In the genomic region with DNA sequence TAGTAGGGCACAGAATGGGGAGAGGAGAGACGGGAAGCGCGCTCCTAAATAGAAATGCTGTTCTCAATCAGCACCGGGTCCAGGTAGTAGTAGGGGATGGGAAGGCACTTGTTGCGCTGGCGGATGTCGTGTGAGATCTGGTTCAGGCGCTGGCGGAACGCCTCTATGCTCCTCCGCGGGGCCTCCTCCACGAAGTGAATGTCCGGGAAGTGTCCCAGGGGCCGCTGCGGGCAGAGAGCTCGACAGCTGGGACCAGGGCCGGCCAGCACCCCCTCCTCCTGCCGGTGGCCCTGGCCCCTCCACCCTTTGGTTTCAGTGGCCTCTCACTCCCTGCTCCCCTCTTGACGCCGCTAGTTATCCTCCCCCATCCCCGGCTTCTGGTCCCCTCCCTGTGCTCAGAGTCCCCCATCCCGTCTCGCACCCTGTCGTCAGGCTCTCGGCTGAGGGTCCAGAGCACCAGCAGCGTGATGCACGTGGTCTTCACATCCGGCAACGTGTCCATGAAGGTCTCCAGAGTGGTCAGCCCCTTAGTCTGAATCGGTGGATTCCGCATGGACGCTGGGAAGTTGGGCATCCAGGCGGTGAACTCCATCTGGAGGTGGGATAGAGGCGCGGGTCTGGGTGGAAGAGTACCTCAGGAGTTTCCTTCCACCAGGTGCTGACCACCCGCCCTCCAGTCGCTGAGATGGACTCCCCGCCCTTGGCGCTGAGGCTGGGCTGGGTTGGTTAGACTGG, we compare ENCODE assay signal across 9 cellular contexts. TPM values are rescaled to one million over a fixed set of nuclear protein-coding genes. Genes with fewer than 3 reads are reported as not detected.
DNase-seq lines count a peak whose midpoint lies in the region; ATAC-seq and TF ChIP-seq lines count a peak whose summit lies in the region.
"Had no signal": no experiment of that assay in that cellular context is flagged by ENCODE, and none has a peak within 500 bp of the region (broad histone marks: within the 10 kb centered on the region; RNA-seq: fewer than 3 reads in every experiment).

No MANE protein-coding gene starts in this region.

- H3K4me3 ChIP-seq in HUES48 (ENCODE audit: low read depth, low read length) (peak overlapping the region; percentile 59), uterus (no peak overlapping the region)

- H3K27me3 ChIP-seq in HUES48 (ENCODE audit: control insufficient read depth, insufficient read depth, low read length) (peaks cover 94% of the 10 kb centered on the region), uterus (peaks cover 19 to 32% of the 10 kb centered on the region in 2 donors)

- POLR2A ChIA-PET in activated CD8-positive, alpha-beta T cell treated with anti-CD3 and anti-CD28 coated beads, Interleukin-2, amount 10 ng/mL, durations not matched to agents 7 days and 5 days (lab: Charles Lee), result interaction anchor here (2.1 kb wide), 1 partner anchor 101 kb away, joined by 15 read pairs; no protein-coding TSS in a partner anchor

- ATAC-seq in activated CD8-positive, alpha-beta T cell treated with anti-CD3 and anti-CD28 coated beads, Interleukin-2, amount 10 ng/mL, durations not matched to agents 7 days and 5 days, result peak; percentile 37
- ATAC-seq in left cardiac atrium (peak; percentile 15 to 41), sciatic nerve (peak; percentile 11), GM19324 (IDR thresholded peaks at IDR 0.05; ENCODE audit: low FRiP score, unreplicated experiment) (no peak), HG03159 (IDR thresholded peaks at IDR 0.05; ENCODE audit: unreplicated experiment) (no peak)

- H3K27ac Mint-ChIP-seq in activated CD8-positive, alpha-beta T cell treated with anti-CD3 and anti-CD28 coated beads, Interleukin-2, amount 10 ng/mL, durations not matched to agents 7 days and 5 days, result no peak overlapping the region

- CTCF ChIA-PET in activated CD8-positive, alpha-beta T cell treated with anti-CD3 and anti-CD28 coated beads, Interleukin-2, amount 10 ng/mL, durations not matched to agents 7 days and 5 days (lab: Charles Lee), result interaction anchor here (1.0 to 12.0 kb wide), 28 partner anchors 11 to 367 kb away, joined by 3 to 319 read pairs (median 6); partner anchors contain the start of genes ALOXE3, HES7 and SLC25A35

- peak overlapping the region; percentile 25 for H3K4me3 Mint-ChIP-seq in activated CD8-positive, alpha-beta T cell treated with anti-CD3 and anti-CD28 coated beads, Interleukin-2, amount 10 ng/mL, durations not matched to agents 7 days and 5 days

- H3K27ac ChIP-seq in HUES48 (ENCODE audit: low read depth, low read length), result no peak overlapping the region
- no peak overlapping the region for H3K27ac ChIP-seq in uterus

- no peak overlapping the region for H3K9ac ChIP-seq in HUES48 (ENCODE audit: low read depth, low read length)

- intact Hi-C loops in left cardiac atrium (cut with DNase I), result no loop called here
- intact Hi-C loops in sciatic nerve (cut with DNase I), result no loop called here
- intact Hi-C loops in uterus (cut with DNase I; ENCODE audit: low total_unique reads), result loop anchor here (10.0 kb wide), 1 partner anchor 232 kb away; no protein-coding TSS in a partner anchor

- peak; percentile 47 for DNase-seq in activated CD8-positive, alpha-beta T cell treated with anti-CD3 and anti-CD28 coated beads, Interleukin-2, amount 10 ng/mL, durations not matched to agents 7 days and 5 days
- peak; percentile 47 for DNase-seq in left cardiac atrium
- DNase-seq in sciatic nerve (ENCODE audit: low spot score), result no peak
- DNase-seq in GM10266 (ENCODE audit: extremely low spot score), result no peak
- DNase-seq in uterus, result no peak

- peaks cover 22% of the 10 kb centered on the region for H3K4me1 Mint-ChIP-seq in activated CD8-positive, alpha-beta T cell treated with anti-CD3 and anti-CD28 coated beads, Interleukin-2, amount 10 ng/mL, durations not matched to agents 7 days and 5 days (ENCODE audit: low read depth)

- no peak for TF ChIP-seq POLR2A in uterus (IDR thresholded peaks at IDR 0.05)

- TF ChIP-seq CTCF in GM10266 (IDR thresholded peaks at IDR 0.05; ENCODE audit: control insufficient read depth, insufficient read depth, low read depth, missing control alignments) (no peak), uterus (IDR thresholded peaks at IDR 0.05) (no peak)

- H3K9me3 ChIP-seq in HUES48 (ENCODE audit: control insufficient read depth, insufficient read depth, low read length), result no peaks in the 10 kb centered on the region
- no peaks in the 10 kb centered on the region for H3K9me3 ChIP-seq in uterus

- no peaks in the 10 kb centered on the region for H3K36me3 Mint-ChIP-seq in activated CD8-positive, alpha-beta T cell treated with anti-CD3 and anti-CD28 coated beads, Interleukin-2, amount 10 ng/mL, durations not matched to agents 7 days and 5 days (ENCODE audit: low read depth)

- H3K36me3 ChIP-seq in HUES48 (ENCODE audit: control insufficient read depth, insufficient read depth, low read length), result no peaks in the 10 kb centered on the region
- H3K36me3 ChIP-seq in uterus, result no peaks in the 10 kb centered on the region

- H3K27me3 Mint-ChIP-seq in activated CD8-positive, alpha-beta T cell treated with anti-CD3 and anti-CD28 coated beads, Interleukin-2, amount 10 ng/mL, durations not matched to agents 7 days and 5 days (ENCODE audit: low read depth), result peaks cover 52% of the 10 kb centered on the region

- H3K4me1 ChIP-seq in HUES48 (ENCODE audit: control insufficient read depth, insufficient read depth, low read length) (peaks cover 11% of the 10 kb centered on the region), uterus (no peaks in the 10 kb centered on the region)

- no peaks in the 10 kb centered on the region for H3K9me3 Mint-ChIP-seq in activated CD8-positive, alpha-beta T cell treated with anti-CD3 and anti-CD28 coated beads, Interleukin-2, amount 10 ng/mL, durations not matched to agents 7 days and 5 days (ENCODE audit: insufficient read depth)

RNA-seq across cellular contexts. Expression of gene ALOX12B, which starts 14.6 kb away (rescaled TPM):
- under 1 TPM; 0.26 to 0.47 TPM for total RNA-seq in activated CD8-positive, alpha-beta T cell treated with anti-CD3 and anti-CD28 coated beads, Interleukin-2, amount 10 ng/mL, durations not matched to agents 7 days and 5 days
- not detected for total RNA-seq in left cardiac atrium
- total RNA-seq in sciatic nerve, result not detected
- not detected for total RNA-seq in uterus

RNA-seq across cellular contexts. Expression of gene ALOX15B, which starts 34.0 kb away (rescaled TPM):
- total RNA-seq in activated CD8-positive, alpha-beta T cell treated with anti-CD3 and anti-CD28 coated beads, Interleukin-2, amount 10 ng/mL, durations not matched to agents 7 days and 5 days, result not detected
- total RNA-seq in left cardiac atrium (under 1 TPM in 1 of 2 donors, not detected in 1; 0.39 TPM), sciatic nerve (not detected), uterus (1 to 10 TPM in 1 of 4 donors, under 1 TPM in 2, not detected in 1; 0.14 to 1.5 (median 0.24) TPM)
- total RNA-seq: OCI-LY7 had no signal

RNA-seq across cellular contexts. Expression of gene ALOXE3, which starts 45.4 kb away (rescaled TPM):
- total RNA-seq in activated CD8-positive, alpha-beta T cell treated with anti-CD3 and anti-CD28 coated beads, Interleukin-2, amount 10 ng/mL, durations not matched to agents 7 days and 5 days, result not detected
- total RNA-seq in left cardiac atrium (not detected), sciatic nerve (not detected), uterus (under 1 TPM in 1 of 4 donors, not detected in 3; 0.26 TPM)

RNA-seq across cellular contexts. Expression of gene HES7, which starts 51.0 kb away (rescaled TPM):
- total RNA-seq in activated CD8-positive, alpha-beta T cell treated with anti-CD3 and anti-CD28 coated beads, Interleukin-2, amount 10 ng/mL, durations not matched to agents 7 days and 5 days, result under 1 TPM in 1 of 2 experiments, not detected in 1; 0.29 TPM
- total RNA-seq in left cardiac atrium (under 1 TPM; 0.38 to 0.47 TPM), sciatic nerve (1.1 TPM), uterus (under 1 TPM in 1 of 4 donors, not detected in 3; 0.61 TPM)

Comparison
In these comparisons a context has a peak if more than half of its experiments do, and no peak if none do; other contexts are left out.
1. ATAC-seq: peak in activated CD8-positive, alpha-beta T cell treated with anti-CD3 and anti-CD28 coated beads, Interleukin-2, amount 10 ng/mL, durations not matched to agents 7 days and 5 days (single experiment), left cardiac atrium (2 of 2) and sciatic nerve (single experiment); none in GM19324 (single experiment) and HG03159 (single experiment).
2. DNase-seq: peak in activated CD8-positive, alpha-beta T cell treated with anti-CD3 and anti-CD28 coated beads, Interleukin-2, amount 10 ng/mL, durations not matched to agents 7 days and 5 days (single experiment) and left cardiac atrium (single experiment); none in sciatic nerve (single experiment), GM10266 (single experiment) and uterus (0 of 2).